In genomic region chr2:121587131-121587530, GRCh38 we compare ENCODE assay signal across 21 cellular contexts. TPM values are rescaled to one million over a fixed set of nuclear protein-coding genes. Genes with fewer than 3 reads are reported as not detected.
"Had no signal": no experiment of that assay in that cellular context is flagged by ENCODE, and none has a peak within 500 bp of the region (broad histone marks: within the 10 kb centered on the region; RNA-seq: fewer than 3 reads in every experiment).

No MANE protein-coding gene starts in this region.

- H3K27ac ChIP-seq: KMS-11, SK-N-MC had no signal

- H3K36me3 ChIP-seq: SJSA1 had no signal

- H3K4me2 ChIP-seq: KMS-11 had no signal

- H3K4me3 ChIP-seq: SJSA1, SK-N-MC had no signal

- H3K9me3 ChIP-seq: SJSA1 had no signal

- DNase-seq: Kasumi-1, MM.1S, NCI-H1092 treated with DMSO at 0.1 percent for 48 hours, NCI-H1436, NCI-H187, NCI-H2029, NCI-H2081 treated with DMSO at 0.1 percent for 48 hours, NCI-H2171, NCI-H226, NCI-H446, NCI-H510A, NCI-H524 treated with DMSO at 0.1 percent for 48 hours, NCI-H69, NCI-H774, Right ventricle myocardium superior, RPMI8226, SIG-M5 had no signal

- H3K27me3 ChIP-seq: SJSA1 had no signal

RNA-seq across cellular contexts. Expression of gene RNU4ATAC, which starts 56.5 kb away (rescaled TPM):
- total RNA-seq: HT-29, SJSA1 had no signal
